ENCODE assay signal across 10 cellular contexts in the genomic region with DNA sequence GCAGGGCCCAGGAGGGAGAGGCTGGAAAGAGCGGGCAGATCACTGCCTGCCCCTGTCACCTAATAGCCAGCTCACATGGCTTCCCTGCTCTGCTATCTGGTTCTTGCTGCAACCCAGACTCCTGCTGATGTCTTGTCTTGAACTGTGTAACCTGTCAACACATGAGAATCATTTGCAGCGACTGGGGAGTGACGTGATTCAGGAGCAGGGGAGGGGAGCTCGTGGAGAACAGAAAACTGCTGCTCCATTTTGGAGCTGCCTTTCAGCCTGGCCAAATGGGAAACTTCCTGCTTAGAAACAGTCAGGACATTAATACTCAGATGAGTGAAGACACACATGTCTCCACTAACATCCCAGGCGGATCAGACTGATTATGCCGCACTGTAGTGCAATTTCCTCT. TPM values are rescaled to one million over a fixed set of nuclear protein-coding genes. Genes with fewer than 3 reads are reported as not detected.
A peak's percentile ranks its signal among the peaks of the same experiment; 100 is the strongest.
DNase-seq lines count a peak whose midpoint lies in the region; ATAC-seq and TF ChIP-seq lines count a peak whose summit lies in the region.
"Had no signal": no experiment of that assay in that cellular context is flagged by ENCODE, and none has a peak within 500 bp of the region (broad histone marks: within the 10 kb centered on the region; RNA-seq: fewer than 3 reads in every experiment).

No MANE protein-coding gene starts in this region.

- peak overlapping the region; percentile 93 for H3K27ac ChIP-seq in neural cell (ENCODE audit: low read length)
- no peak overlapping the region for H3K27ac ChIP-seq in left lung

- no peaks in the 10 kb centered on the region for H3K36me3 Mint-ChIP-seq in activated naive CD8-positive, alpha-beta T cell treated with anti-CD3 and anti-CD28 coated beads, Interleukin-2, amount 50 U/mL, for 24 hours (ENCODE audit: low read depth)

- no peaks in the 10 kb centered on the region for H4K20me1 ChIP-seq in neural cell (ENCODE audit: insufficient read depth)

- peaks cover 4% of the 10 kb centered on the region for H3K27me3 Mint-ChIP-seq in activated naive CD8-positive, alpha-beta T cell treated with anti-CD3 and anti-CD28 coated beads, Interleukin-2, amount 50 U/mL, for 24 hours

- H3K27me3 ChIP-seq in BE2C: no peaks in the 10 kb centered on the region
- no peaks in the 10 kb centered on the region for H3K27me3 ChIP-seq in neural cell (ENCODE audit: insufficient read depth, low read depth, low read length)
- H3K27me3 ChIP-seq in left lung: no peaks in the 10 kb centered on the region

- no peak for TF ChIP-seq CTCF in BE2C (IDR thresholded peaks at IDR 0.05; ENCODE audit: low read depth, low read length)
- no peak for TF ChIP-seq CTCF in neural cell (IDR thresholded peaks at IDR 0.05; ENCODE audit: poor library complexity, severe bottlenecking)
- TF ChIP-seq CTCF in left lung (IDR thresholded peaks at IDR 0.05): no peak

- H3K9ac ChIP-seq in neural cell (ENCODE audit: low read length): peak overlapping the region; percentile 67

- H3K4me3 ChIP-seq in BE2C (ENCODE audit: low read depth, low read length): no peak overlapping the region
- H3K4me3 ChIP-seq in neural cell (ENCODE audit: low read length): peak overlapping the region; percentile 54
- no peak overlapping the region for H3K4me3 ChIP-seq in left lung

- peak overlapping the region; percentile 40 for H3K4me2 ChIP-seq in neural cell (ENCODE audit: low read length)

- peaks cover 2% of the 10 kb centered on the region for H3K4me1 Mint-ChIP-seq in activated naive CD8-positive, alpha-beta T cell treated with anti-CD3 and anti-CD28 coated beads, Interleukin-2, amount 50 U/mL, for 24 hours

- no peaks in the 10 kb centered on the region for H3K9me3 Mint-ChIP-seq in activated naive CD8-positive, alpha-beta T cell treated with anti-CD3 and anti-CD28 coated beads, Interleukin-2, amount 50 U/mL, for 24 hours
- H3K9me3 Mint-ChIP-seq: activated naive CD8-positive, alpha-beta T cell treated with anti-CD3 and anti-CD28 coated beads, Interleukin-2, amount 10 ng/mL, durations not matched to agents 7 days and 5 days had no signal

- H3K9me2 ChIP-seq in neural cell (ENCODE audit: insufficient read depth, low read length): no peaks in the 10 kb centered on the region

- H3K27ac Mint-ChIP-seq in activated naive CD8-positive, alpha-beta T cell treated with anti-CD3 and anti-CD28 coated beads, Interleukin-2, amount 50 U/mL, for 24 hours: no peak overlapping the region
- H3K27ac Mint-ChIP-seq: activated naive CD8-positive, alpha-beta T cell treated with anti-CD3 and anti-CD28 coated beads, Interleukin-2, amount 10 ng/mL, durations not matched to agents 7 days and 5 days had no signal

- no peak for ATAC-seq in left lung
- no peak for ATAC-seq in activated naive CD8-positive, alpha-beta T cell treated with anti-CD3 and anti-CD28 coated beads, Interleukin-2, amount 50 U/mL, for 24 hours

- peaks cover 17% of the 10 kb centered on the region for H3K4me1 ChIP-seq in BE2C
- peaks cover 9 to 16% of the 10 kb centered on the region in 2 donors for H3K4me1 ChIP-seq in left lung

- H3K36me3 ChIP-seq in BE2C: no peaks in the 10 kb centered on the region
- no peaks in the 10 kb centered on the region for H3K36me3 ChIP-seq in neural cell (ENCODE audit: insufficient read depth, low read length)
- no peaks in the 10 kb centered on the region for H3K36me3 ChIP-seq in left lung

- TF ChIP-seq EP300 in neural cell (conservative IDR thresholded peaks at IDR 0.05; ENCODE audit: poor library complexity, severe bottlenecking): peak; percentile 91

- intact Hi-C loops in left lung (cut with DNase I): no loop called here

- H3F3A ChIP-seq in neural cell (ENCODE audit: insufficient read depth, low read length, poor library complexity, severe bottlenecking): no peaks in the 10 kb centered on the region

- no peak for TF ChIP-seq RAD21 in neural cell (conservative IDR thresholded peaks at IDR 0.05)

- H3K4me3 Mint-ChIP-seq in activated naive CD8-positive, alpha-beta T cell treated with anti-CD3 and anti-CD28 coated beads, Interleukin-2, amount 50 U/mL, for 24 hours: no peak overlapping the region
- H3K4me3 Mint-ChIP-seq: activated naive CD8-positive, alpha-beta T cell treated with anti-CD3 and anti-CD28 coated beads, Interleukin-2, amount 10 ng/mL, durations not matched to agents 7 days and 5 days had no signal

- H3K9me3 ChIP-seq in BE2C (no peaks in the 10 kb centered on the region), neural cell (ENCODE audit: low read length) (no peaks in the 10 kb centered on the region), left lung (no peaks in the 10 kb centered on the region)

- H2AFZ ChIP-seq in neural cell (ENCODE audit: low read depth, low read length): no peak overlapping the region

- H3K79me2 ChIP-seq in neural cell (replicated peaks; ENCODE audit: insufficient read depth, low read length): no peaks in the 10 kb centered on the region

- DNase-seq in BE2C (peak; percentile 68), NCI-H2171 (lab: John Stamatoyannopoulos, UW) (peak; percentile 82), fibroblast of gingiva (ENCODE audit: low read depth) (peak; percentile 55), left lung (no peak), superior temporal gyrus (ENCODE audit: extremely low spot score) (no peak), SW 1271 (lab: John Stamatoyannopoulos, UW) (no peak)
- no peak for DNase-seq in activated naive CD8-positive, alpha-beta T cell treated with anti-CD3 and anti-CD28 coated beads, Interleukin-2, amount 50 U/mL, for 24 hours
- DNase-seq: activated CD4-positive, alpha-beta T cell treated with anti-CD3 and anti-CD28 coated beads, Interleukin-2, amount 50 U/mL, for 48 hours; activated naive CD8-positive, alpha-beta T cell treated with anti-CD3 and anti-CD28 coated beads, Interleukin-2, amount 10 ng/mL, durations not matched to agents 7 days and 5 days had no signal

TF ChIP-seq in neural cell, 6 proteins besides CTCF, POLR2A, EP300 and RAD21:
- TF ChIP-seq, protein P1, sequence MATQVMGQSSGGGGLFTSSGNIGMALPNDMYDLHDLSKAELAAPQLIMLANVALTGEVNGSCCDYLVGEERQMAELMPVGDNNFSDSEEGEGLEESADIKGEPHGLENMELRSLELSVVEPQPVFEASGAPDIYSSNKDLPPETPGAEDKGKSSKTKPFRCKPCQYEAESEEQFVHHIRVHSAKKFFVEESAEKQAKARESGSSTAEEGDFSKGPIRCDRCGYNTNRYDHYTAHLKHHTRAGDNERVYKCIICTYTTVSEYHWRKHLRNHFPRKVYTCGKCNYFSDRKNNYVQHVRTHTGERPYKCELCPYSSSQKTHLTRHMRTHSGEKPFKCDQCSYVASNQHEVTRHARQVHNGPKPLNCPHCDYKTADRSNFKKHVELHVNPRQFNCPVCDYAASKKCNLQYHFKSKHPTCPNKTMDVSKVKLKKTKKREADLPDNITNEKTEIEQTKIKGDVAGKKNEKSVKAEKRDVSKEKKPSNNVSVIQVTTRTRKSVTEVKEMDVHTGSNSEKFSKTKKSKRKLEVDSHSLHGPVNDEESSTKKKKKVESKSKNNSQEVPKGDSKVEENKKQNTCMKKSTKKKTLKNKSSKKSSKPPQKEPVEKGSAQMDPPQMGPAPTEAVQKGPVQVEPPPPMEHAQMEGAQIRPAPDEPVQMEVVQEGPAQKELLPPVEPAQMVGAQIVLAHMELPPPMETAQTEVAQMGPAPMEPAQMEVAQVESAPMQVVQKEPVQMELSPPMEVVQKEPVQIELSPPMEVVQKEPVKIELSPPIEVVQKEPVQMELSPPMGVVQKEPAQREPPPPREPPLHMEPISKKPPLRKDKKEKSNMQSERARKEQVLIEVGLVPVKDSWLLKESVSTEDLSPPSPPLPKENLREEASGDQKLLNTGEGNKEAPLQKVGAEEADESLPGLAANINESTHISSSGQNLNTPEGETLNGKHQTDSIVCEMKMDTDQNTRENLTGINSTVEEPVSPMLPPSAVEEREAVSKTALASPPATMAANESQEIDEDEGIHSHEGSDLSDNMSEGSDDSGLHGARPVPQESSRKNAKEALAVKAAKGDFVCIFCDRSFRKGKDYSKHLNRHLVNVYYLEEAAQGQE (IDR thresholded peaks at IDR 0.05; ENCODE audit: borderline replicate concordance): peak; percentile 53
- TF ChIP-seq TAF1 (IDR thresholded peaks at IDR 0.05; ENCODE audit: low read depth) (no peak), SMC3 (conservative IDR thresholded peaks at IDR 0.05; ENCODE audit: poor library complexity) (peak; percentile 35), MXI1 (conservative IDR thresholded peaks at IDR 0.05; ENCODE audit: poor library complexity, severe bottlenecking) (peak; percentile 60), EZH2 (IDR thresholded peaks at IDR 0.05; ENCODE audit: borderline replicate concordance, insufficient read depth, low read length, poor library complexity, severe bottlenecking) (no peak), POLR2AphosphoS5 (IDR thresholded peaks at IDR 0.05) (peak; percentile 97)

RNA-seq across cellular contexts. Expression of a gene that starts 38.1 kb away (rescaled TPM):
- 3,146 TPM for polyA plus RNA-seq in BE2C (2012; ENCODE audit: insufficient read depth, insufficient read length, low read depth)
- polyA plus RNA-seq in neural cell: 1,507 and 1,655 TPM in 2 replicates
- polyA minus RNA-seq in neural cell: 291 and 334 TPM in 2 replicates
- total RNA-seq in left lung: 1,000 to 10,000 TPM; 1,937 to 1,986 TPM

Comparison
In these comparisons a context has a peak if more than half of its experiments do, and no peak if none do; other contexts are left out.
1. DNase-seq: peak in BE2C (single experiment), NCI-H2171 (single experiment) and fibroblast of gingiva (single experiment); none in left lung (0 of 2), superior temporal gyrus (single experiment), SW 1271 (0 of 2) and activated naive CD8-positive, alpha-beta T cell treated with anti-CD3 and anti-CD28 coated beads, Interleukin-2, amount 50 U/mL, for 24 hours (single experiment).